ENCODE assay signal across 1 cellular context in genomic region chr19:11155373-11156120, GRCh38.
TF ChIP-seq lines count a peak whose summit lies in the region.

A gene with protein sequence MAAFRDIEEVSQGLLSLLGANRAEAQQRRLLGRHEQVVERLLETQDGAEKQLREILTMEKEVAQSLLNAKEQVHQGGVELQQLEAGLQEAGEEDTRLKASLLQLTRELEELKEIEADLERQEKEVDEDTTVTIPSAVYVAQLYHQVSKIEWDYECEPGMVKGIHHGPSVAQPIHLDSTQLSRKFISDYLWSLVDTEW (minus strand): TSS chr19:11155782. CDS start chr19:11155776, 6 bp downstream.

TF ChIP-seq in K562, 482 proteins besides CTCF, POLR2A, EP300 and RAD21 (continued from another document and continues in another):
- TF ChIP-seq ZBTB40 (IDR thresholded peaks at IDR 0.05) (peak; percentile 39), ZBTB40 (CRISPR knock-in tag; IDR thresholded peaks at IDR 0.05) (no peak), ZNF354B (CRISPR knock-in tag; IDR thresholded peaks at IDR 0.05) (no peak), FOXM1 (IDR thresholded peaks at IDR 0.05; ENCODE audit: low read depth) (no peak; the same call in 1 of the 2 replicates), FOXM1 (CRISPR knock-in tag; IDR thresholded peaks at IDR 0.05; ENCODE audit: low read depth) (no peak), MAFG (tag; conservative IDR thresholded peaks at IDR 0.05) (no peak), FOSL1 (tag; conservative IDR thresholded peaks at IDR 0.05) (no peak), ZNF77 (CRISPR knock-in tag; IDR thresholded peaks at IDR 0.05) (no peak), KAT7 (CRISPR knock-in tag; IDR thresholded peaks at IDR 0.05; ENCODE audit: borderline replicate concordance) (peak; percentile 45; the same call in 1 of the 2 replicates), HDAC2 (IDR thresholded peaks at IDR 0.05) (no peak), ZNF263 (CRISPR knock-in tag; IDR thresholded peaks at IDR 0.05; ENCODE audit: borderline replicate concordance) (no peak), MECOM (CRISPR knock-in tag; IDR thresholded peaks at IDR 0.05) (no peak), NFIC (IDR thresholded peaks at IDR 0.05) (peak; percentile 59), SMARCE1 (IDR thresholded peaks at IDR 0.05) (no peak), ZC3H4 (CRISPR knock-in tag; IDR thresholded peaks at IDR 0.05; ENCODE audit: borderline replicate concordance) (no peak), RFX7 (CRISPR knock-in tag; IDR thresholded peaks at IDR 0.05) (no peak), ZNF699 (CRISPR knock-in tag; IDR thresholded peaks at IDR 0.05; ENCODE audit: insufficient replicate concordance) (no peak), L3MBTL2 (IDR thresholded peaks at IDR 0.05) (peak; percentile 67), MNT (conservative IDR thresholded peaks at IDR 0.05) (peak in 1 of 2 experiments; percentile 73; a peak in 2 of 4 replicates), MLX (CRISPR knock-in tag; conservative IDR thresholded peaks at IDR 0.05) (no peak), ZSCAN29 (IDR thresholded peaks at IDR 0.05) (no peak), GATAD2A (IDR thresholded peaks at IDR 0.05) (no peak), NCOA4 (IDR thresholded peaks at IDR 0.05; ENCODE audit: partially characterized antibody) (no peak), KAT2B (IDR thresholded peaks at IDR 0.05; ENCODE audit: low read depth, low read length) (no peak), MBD2 (IDR thresholded peaks at IDR 0.05; ENCODE audit: borderline replicate concordance, low read depth) (peak; percentile 93)
- TF ChIP-seq, protein P1, sequence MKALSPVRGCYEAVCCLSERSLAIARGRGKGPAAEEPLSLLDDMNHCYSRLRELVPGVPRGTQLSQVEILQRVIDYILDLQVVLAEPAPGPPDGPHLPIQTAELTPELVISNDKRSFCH (CRISPR knock-in tag; IDR thresholded peaks at IDR 0.05): no peak
- TF ChIP-seq, protein P1 (tag; IDR thresholded peaks at IDR 0.05): peak; percentile 41
- TF ChIP-seq, protein P2, sequence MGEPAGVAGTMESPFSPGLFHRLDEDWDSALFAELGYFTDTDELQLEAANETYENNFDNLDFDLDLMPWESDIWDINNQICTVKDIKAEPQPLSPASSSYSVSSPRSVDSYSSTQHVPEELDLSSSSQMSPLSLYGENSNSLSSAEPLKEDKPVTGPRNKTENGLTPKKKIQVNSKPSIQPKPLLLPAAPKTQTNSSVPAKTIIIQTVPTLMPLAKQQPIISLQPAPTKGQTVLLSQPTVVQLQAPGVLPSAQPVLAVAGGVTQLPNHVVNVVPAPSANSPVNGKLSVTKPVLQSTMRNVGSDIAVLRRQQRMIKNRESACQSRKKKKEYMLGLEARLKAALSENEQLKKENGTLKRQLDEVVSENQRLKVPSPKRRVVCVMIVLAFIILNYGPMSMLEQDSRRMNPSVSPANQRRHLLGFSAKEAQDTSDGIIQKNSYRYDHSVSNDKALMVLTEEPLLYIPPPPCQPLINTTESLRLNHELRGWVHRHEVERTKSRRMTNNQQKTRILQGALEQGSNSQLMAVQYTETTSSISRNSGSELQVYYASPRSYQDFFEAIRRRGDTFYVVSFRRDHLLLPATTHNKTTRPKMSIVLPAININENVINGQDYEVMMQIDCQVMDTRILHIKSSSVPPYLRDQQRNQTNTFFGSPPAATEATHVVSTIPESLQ (CRISPR knock-in tag; IDR thresholded peaks at IDR 0.05): no peak
- TF ChIP-seq, protein P3, sequence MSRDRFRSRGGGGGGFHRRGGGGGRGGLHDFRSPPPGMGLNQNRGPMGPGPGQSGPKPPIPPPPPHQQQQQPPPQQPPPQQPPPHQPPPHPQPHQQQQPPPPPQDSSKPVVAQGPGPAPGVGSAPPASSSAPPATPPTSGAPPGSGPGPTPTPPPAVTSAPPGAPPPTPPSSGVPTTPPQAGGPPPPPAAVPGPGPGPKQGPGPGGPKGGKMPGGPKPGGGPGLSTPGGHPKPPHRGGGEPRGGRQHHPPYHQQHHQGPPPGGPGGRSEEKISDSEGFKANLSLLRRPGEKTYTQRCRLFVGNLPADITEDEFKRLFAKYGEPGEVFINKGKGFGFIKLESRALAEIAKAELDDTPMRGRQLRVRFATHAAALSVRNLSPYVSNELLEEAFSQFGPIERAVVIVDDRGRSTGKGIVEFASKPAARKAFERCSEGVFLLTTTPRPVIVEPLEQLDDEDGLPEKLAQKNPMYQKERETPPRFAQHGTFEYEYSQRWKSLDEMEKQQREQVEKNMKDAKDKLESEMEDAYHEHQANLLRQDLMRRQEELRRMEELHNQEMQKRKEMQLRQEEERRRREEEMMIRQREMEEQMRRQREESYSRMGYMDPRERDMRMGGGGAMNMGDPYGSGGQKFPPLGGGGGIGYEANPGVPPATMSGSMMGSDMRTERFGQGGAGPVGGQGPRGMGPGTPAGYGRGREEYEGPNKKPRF (IDR thresholded peaks at IDR 0.05; ENCODE audit: low read depth, low read length): no peak
- TF ChIP-seq, protein P4, sequence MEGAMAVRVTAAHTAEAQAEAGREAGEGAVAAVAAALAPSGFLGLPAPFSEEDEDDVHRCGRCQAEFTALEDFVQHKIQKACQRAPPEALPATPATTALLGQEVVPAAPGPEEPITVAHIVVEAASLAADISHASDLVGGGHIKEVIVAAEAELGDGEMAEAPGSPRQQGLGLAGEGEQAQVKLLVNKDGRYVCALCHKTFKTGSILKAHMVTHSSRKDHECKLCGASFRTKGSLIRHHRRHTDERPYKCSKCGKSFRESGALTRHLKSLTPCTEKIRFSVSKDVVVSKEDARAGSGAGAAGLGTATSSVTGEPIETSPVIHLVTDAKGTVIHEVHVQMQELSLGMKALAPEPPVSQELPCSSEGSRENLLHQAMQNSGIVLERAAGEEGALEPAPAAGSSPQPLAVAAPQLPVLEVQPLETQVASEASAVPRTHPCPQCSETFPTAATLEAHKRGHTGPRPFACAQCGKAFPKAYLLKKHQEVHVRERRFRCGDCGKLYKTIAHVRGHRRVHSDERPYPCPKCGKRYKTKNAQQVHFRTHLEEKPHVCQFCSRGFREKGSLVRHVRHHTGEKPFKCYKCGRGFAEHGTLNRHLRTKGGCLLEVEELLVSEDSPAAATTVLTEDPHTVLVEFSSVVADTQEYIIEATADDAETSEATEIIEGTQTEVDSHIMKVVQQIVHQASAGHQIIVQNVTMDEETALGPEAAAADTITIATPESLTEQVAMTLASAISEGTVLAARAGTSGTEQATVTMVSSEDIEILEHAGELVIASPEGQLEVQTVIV (CRISPR knock-in tag; IDR thresholded peaks at IDR 0.05; ENCODE audit: borderline replicate concordance): no peak
- TF ChIP-seq, protein P5, sequence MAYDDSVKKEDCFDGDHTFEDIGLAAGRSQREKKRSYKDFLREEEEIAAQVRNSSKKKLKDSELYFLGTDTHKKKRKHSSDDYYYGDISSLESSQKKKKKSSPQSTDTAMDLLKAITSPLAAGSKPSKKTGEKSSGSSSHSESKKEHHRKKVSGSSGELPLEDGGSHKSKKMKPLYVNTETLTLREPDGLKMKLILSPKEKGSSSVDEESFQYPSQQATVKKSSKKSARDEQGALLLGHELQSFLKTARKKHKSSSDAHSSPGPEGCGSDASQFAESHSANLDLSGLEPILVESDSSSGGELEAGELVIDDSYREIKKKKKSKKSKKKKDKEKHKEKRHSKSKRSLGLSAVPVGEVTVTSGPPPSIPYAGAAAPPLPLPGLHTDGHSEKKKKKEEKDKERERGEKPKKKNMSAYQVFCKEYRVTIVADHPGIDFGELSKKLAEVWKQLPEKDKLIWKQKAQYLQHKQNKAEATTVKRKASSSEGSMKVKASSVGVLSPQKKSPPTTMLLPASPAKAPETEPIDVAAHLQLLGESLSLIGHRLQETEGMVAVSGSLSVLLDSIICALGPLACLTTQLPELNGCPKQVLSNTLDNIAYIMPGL (CRISPR knock-in tag; IDR thresholded peaks at IDR 0.05): no peak
- TF ChIP-seq, protein P6, sequence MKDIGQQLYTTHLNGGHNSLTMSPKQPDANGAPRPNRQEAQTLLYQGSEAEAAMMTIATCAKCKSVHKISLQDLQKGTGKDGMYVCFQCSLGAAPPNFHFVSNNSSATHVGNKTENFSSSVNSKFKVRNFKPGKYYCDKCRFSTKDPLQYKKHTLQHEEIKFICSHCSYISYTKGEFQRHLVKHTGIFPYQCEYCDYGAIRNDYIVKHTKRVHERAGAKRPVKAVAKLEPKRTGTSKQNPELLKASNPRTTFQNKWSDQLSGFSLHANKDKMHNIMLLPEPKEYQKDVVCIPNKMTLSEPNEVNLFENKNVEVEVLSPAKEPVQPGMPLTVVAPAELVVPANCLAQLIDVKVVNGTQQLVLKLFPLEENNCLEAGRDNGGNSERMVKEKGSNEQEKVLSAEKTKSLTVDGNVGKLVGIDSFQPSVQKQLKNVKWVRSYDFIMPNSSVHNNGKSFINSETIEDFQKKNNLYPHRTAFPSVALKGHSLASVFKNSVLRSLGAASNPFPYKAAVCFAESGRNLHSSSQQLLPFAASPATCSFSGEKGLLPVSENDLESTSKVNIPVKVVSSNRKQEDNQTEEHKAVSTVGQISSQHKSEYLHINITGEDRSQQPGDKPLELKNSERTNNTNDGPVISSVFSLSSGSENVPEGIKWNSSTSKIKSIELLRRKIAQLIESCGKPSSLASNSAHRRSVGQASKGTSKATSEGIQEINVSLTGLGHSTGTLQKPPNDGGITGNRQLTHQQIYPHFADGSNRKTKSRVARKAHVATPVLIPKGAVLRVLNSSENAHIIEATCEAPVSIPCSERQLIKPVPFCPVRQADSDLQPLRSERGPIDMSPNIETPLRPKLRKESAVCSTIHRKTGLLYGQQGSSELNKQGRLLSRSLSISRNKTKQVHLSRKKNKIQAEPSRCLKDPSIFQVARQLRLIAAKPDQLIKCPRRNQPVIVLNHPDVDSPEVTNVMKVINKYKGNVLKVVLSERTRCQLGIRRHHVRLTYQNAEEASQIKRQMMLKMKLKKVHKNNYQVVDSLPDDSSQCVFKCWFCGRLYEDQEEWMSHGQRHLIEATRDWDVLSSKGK (CRISPR knock-in tag; IDR thresholded peaks at IDR 0.05): no peak
